In genomic region chr4:119268466-119268865, GRCh38 we compare ENCODE assay signal across 17 cellular contexts. TPM values are rescaled to one million over a fixed set of nuclear protein-coding genes. Genes with fewer than 3 reads are reported as not detected.
A peak's percentile ranks its signal among the peaks of the same experiment; 100 is the strongest.
DNase-seq lines count a peak whose midpoint lies in the region; ATAC-seq and TF ChIP-seq lines count a peak whose summit lies in the region.
"Had no signal": no experiment of that assay in that cellular context is flagged by ENCODE, and none has a peak within 500 bp of the region (broad histone marks: within the 10 kb centered on the region; RNA-seq: fewer than 3 reads in every experiment).

No MANE protein-coding gene starts in this region.

- no peaks in the 10 kb centered on the region for H3K9me3 ChIP-seq in GM23248 (ENCODE audit: low read depth)
- H3K9me3 ChIP-seq: BE2C had no signal

- H3K27ac ChIP-seq in 22Rv1, result peak overlapping the region; percentile 45
- no peak overlapping the region for H3K27ac ChIP-seq in GM23248

- no peaks in the 10 kb centered on the region for H4K20me1 ChIP-seq in GM23248 (ENCODE audit: insufficient read depth)

- H3K36me3 ChIP-seq in GM23248 (ENCODE audit: low read depth), result peaks cover 74% of the 10 kb centered on the region
- H3K36me3 ChIP-seq: BE2C had no signal

- in situ Hi-C loops in GM23248 (cut with MboI), result no loop called here

- no peaks in the 10 kb centered on the region for H3K79me2 ChIP-seq in GM23248 (ENCODE audit: insufficient read depth)

- WGBS in GM23248 (ENCODE audit: low coverage in 1 of 2, low lambda C conversion rate in 2 of 2, missing lambda C conversion rate in 2 of 2), 2 experiments, result 69 to 70% methylated on average over 3 of the region's 3 CpGs

- H3K9me2 ChIP-seq in GM23248 (ENCODE audit: insufficient read depth), result no peaks in the 10 kb centered on the region

- TF ChIP-seq CTCF in 22Rv1 (IDR thresholded peaks at IDR 0.05), result no peak

- ATAC-seq in GM21360 (IDR thresholded peaks at IDR 0.05; ENCODE audit: unreplicated experiment), result no peak
- ATAC-seq: Panc1, Right ventricle myocardium inferior had no signal

- no peaks in the 10 kb centered on the region for H3K4me1 ChIP-seq in GM23248 (ENCODE audit: insufficient read depth)

- H3K4me3 ChIP-seq in GM23248, result no peak overlapping the region

- H2AFZ ChIP-seq in GM23248, result no peak overlapping the region

- H3K9ac ChIP-seq in GM23248, result no peak overlapping the region

- no peak overlapping the region for H3K4me2 ChIP-seq in GM23248 (ENCODE audit: unreplicated experiment)

- no peaks in the 10 kb centered on the region for H3K27me3 ChIP-seq in GM23248 (replicated peaks; ENCODE audit: insufficient read depth)
- H3K27me3 ChIP-seq: BE2C had no signal

- peaks cover 11% of the 10 kb centered on the region for H3F3A ChIP-seq in GM23248 (ENCODE audit: insufficient read depth)

- peak; percentile 42 for DNase-seq in EH (ENCODE audit: low read depth)
- DNase-seq in astrocyte of the hippocampus (ENCODE audit: low read depth, low spot score), result peak; percentile 29
- peak; percentile 42 for DNase-seq in foreskin melanocyte
- DNase-seq in GM23248, result no peak
- no peak for DNase-seq in activated CD4-positive, alpha-beta T cell treated with anti-CD3 and anti-CD28 coated beads, Interleukin-2, amount 50 U/mL, for 1 hour
- DNase-seq: BE2C; CD4-positive, alpha-beta memory T cell; H7; IMR-90; Kasumi-1; MV-4-11; NCI-H446 treated with DMSO at 0.1 percent for 48 hours; NCI-H774 had no signal

RNA-seq across cellular contexts. Expression of gene FABP2, which starts 53.5 kb away (rescaled TPM):
- not detected in 2 replicates for total RNA-seq in GM23248 (2014; rRNA removed; shearing (Covaris generic))
- polyA plus RNA-seq in GM23248 (2016; fragmentation: Nextera tagmentation; extraction: Ambion mirVana), result not detected in 2 replicates
- total RNA-seq: CD4-positive, alpha-beta memory T cell; H7; IMR-90; Right ventricle myocardium inferior had no signal
- polyA plus RNA-seq: IMR-90 had no signal

RNA-seq across cellular contexts. Expression of gene USP53, which starts 56.0 kb away (rescaled TPM):
- total RNA-seq in GM23248 (2014; rRNA removed; shearing (Covaris generic)), result 42.4 and 43.3 TPM in 2 replicates
- polyA plus RNA-seq in GM23248 (2016; fragmentation: Nextera tagmentation; extraction: Ambion mirVana), result 19.9 and 26.0 TPM in 2 replicates

Comparison
In these comparisons a context has a peak if more than half of its experiments do, and no peak if none do; other contexts are left out.
1. DNase-seq: peak in EH (single experiment), astrocyte of the hippocampus (single experiment) and foreskin melanocyte (single experiment); none in GM23248 (single experiment) and activated CD4-positive, alpha-beta T cell treated with anti-CD3 and anti-CD28 coated beads, Interleukin-2, amount 50 U/mL, for 1 hour (single experiment).